11 cellular contexts compared by ENCODE assay signal in genomic region chr4:36651253-36651652, GRCh38.
A peak's percentile ranks its signal among the peaks of the same experiment; 100 is the strongest.
DNase-seq lines count a peak whose midpoint lies in the region; ATAC-seq and FAIRE-seq lines count a peak whose summit lies in the region.
"Had no signal": no experiment of that assay in that cellular context is flagged by ENCODE, and none has a peak within 500 bp of the region (broad histone marks: within the 10 kb centered on the region; RNA-seq: fewer than 3 reads in every experiment).

No MANE protein-coding gene starts in this region.

- CTCF ChIA-PET in activated CD4-positive, alpha-beta memory T cell treated with anti-CD3 and anti-CD28 coated beads for 36 hours (lab: Charles Lee): no interaction called here

- ATAC-seq in GM19467 (IDR thresholded peaks at IDR 0.05; ENCODE audit: unreplicated experiment) (peak; percentile 98), HG03039 (IDR thresholded peaks at IDR 0.05; ENCODE audit: unreplicated experiment) (peak; percentile 96)

- no peak overlapping the region for H3K27ac ChIP-seq in small intestine (ENCODE audit: low read depth in 1 of 2, low read length in 1 of 2)

- no peaks in the 10 kb centered on the region for H3K36me3 Mint-ChIP-seq in activated CD4-positive, alpha-beta memory T cell treated with anti-CD3 and anti-CD28 coated beads for 36 hours
- no peaks in the 10 kb centered on the region for H3K36me3 Mint-ChIP-seq in activated T-helper 2 cell treated with anti-CD3 and anti-CD28 coated beads, Interferon-gamma antibody, Interleukin-2, Interleukin-4, amounts not matched to agents 10 μg/mL and 5 μg/mL and 100 μg/mL, durations not matched to agents 14 hours and 24 hours and 36 hours (ENCODE audit: low read depth)

- H3K27ac Mint-ChIP-seq in activated CD4-positive, alpha-beta memory T cell treated with anti-CD3 and anti-CD28 coated beads for 36 hours: no peak overlapping the region
- no peak overlapping the region for H3K27ac Mint-ChIP-seq in activated T-helper 2 cell treated with anti-CD3 and anti-CD28 coated beads, Interferon-gamma antibody, Interleukin-2, Interleukin-4, amounts not matched to agents 10 μg/mL and 5 μg/mL and 100 μg/mL, durations not matched to agents 14 hours and 24 hours and 36 hours

- H3K36me3 ChIP-seq in small intestine (ENCODE audit: control insufficient read depth in 2 of 2, insufficient read depth in 2 of 2, low read length in 2 of 2): no peaks in the 10 kb centered on the region

- FAIRE-seq in GM18507 (lab: Jason Lieb, UNC): peak; percentile 90
- no peak for FAIRE-seq in small intestine (lab: Jason Lieb, UNC)

- WGBS in small intestine, 3 donors: 60 to 76% (median 69%) methylated on average over 3 of the region's 3 CpGs

- no peaks in the 10 kb centered on the region for H3K4me1 ChIP-seq in small intestine (ENCODE audit: control insufficient read depth in 2 of 2, insufficient read depth in 1 of 2, low read depth in 1 of 2, low read length in 1 of 2)

- H3K27me3 ChIP-seq in small intestine (ENCODE audit: control insufficient read depth in 2 of 2, insufficient read depth in 2 of 2, low read length in 2 of 2): no peaks in the 10 kb centered on the region

- intact Hi-C loops in activated CD4-positive, alpha-beta memory T cell treated with anti-CD3 and anti-CD28 coated beads for 36 hours (cut with micrococcal nuclease): no loop called here
- intact Hi-C loops in activated T-helper 2 cell treated with anti-CD3 and anti-CD28 coated beads, Interferon-gamma antibody, Interleukin-2, Interleukin-4, amounts not matched to agents 10 μg/mL and 5 μg/mL and 100 μg/mL, durations not matched to agents 14 hours and 24 hours and 36 hours (cut with micrococcal nuclease): no loop called here

- H3K9me3 Mint-ChIP-seq in activated CD4-positive, alpha-beta memory T cell treated with anti-CD3 and anti-CD28 coated beads for 36 hours: no peaks in the 10 kb centered on the region
- no peaks in the 10 kb centered on the region for H3K9me3 Mint-ChIP-seq in activated T-helper 2 cell treated with anti-CD3 and anti-CD28 coated beads, Interferon-gamma antibody, Interleukin-2, Interleukin-4, amounts not matched to agents 10 μg/mL and 5 μg/mL and 100 μg/mL, durations not matched to agents 14 hours and 24 hours and 36 hours

- no peaks in the 10 kb centered on the region for H3K27me3 Mint-ChIP-seq in activated CD4-positive, alpha-beta memory T cell treated with anti-CD3 and anti-CD28 coated beads for 36 hours
- no peaks in the 10 kb centered on the region for H3K27me3 Mint-ChIP-seq in activated T-helper 2 cell treated with anti-CD3 and anti-CD28 coated beads, Interferon-gamma antibody, Interleukin-2, Interleukin-4, amounts not matched to agents 10 μg/mL and 5 μg/mL and 100 μg/mL, durations not matched to agents 14 hours and 24 hours and 36 hours (ENCODE audit: low read depth)

- no peak overlapping the region for H3K4me3 Mint-ChIP-seq in activated CD4-positive, alpha-beta memory T cell treated with anti-CD3 and anti-CD28 coated beads for 36 hours
- H3K4me3 Mint-ChIP-seq in activated T-helper 2 cell treated with anti-CD3 and anti-CD28 coated beads, Interferon-gamma antibody, Interleukin-2, Interleukin-4, amounts not matched to agents 10 μg/mL and 5 μg/mL and 100 μg/mL, durations not matched to agents 14 hours and 24 hours and 36 hours (ENCODE audit: low read depth): no peak overlapping the region

- no peak overlapping the region for H3K4me3 ChIP-seq in small intestine (ENCODE audit: low read depth in 1 of 2, low read length in 2 of 2)
- H3K4me3 ChIP-seq: lung had no signal

- DNase-seq in GM18507 (ENCODE audit: extremely low spot score, insufficient read length, low read depth) (peak; percentile 44), small intestine (no peak), NCI-H1694 treated with DMSO at 0.1 percent for 48 hours (lab: John Stamatoyannopoulos, UW) (no peak), UCSD-AML1 (lab: John Stamatoyannopoulos, UW; ENCODE audit: unreplicated experiment) (no peak)
- peak; percentile 11 for DNase-seq in activated CD4-positive, alpha-beta memory T cell treated with anti-CD3 and anti-CD28 coated beads for 36 hours
- DNase-seq in activated T-helper 2 cell treated with anti-CD3 and anti-CD28 coated beads, Interferon-gamma antibody, Interleukin-2, Interleukin-4, amounts not matched to agents 10 μg/mL and 5 μg/mL and 100 μg/mL, durations not matched to agents 14 hours and 24 hours and 36 hours (ENCODE audit: low spot score): no peak
- DNase-seq: DMS 273 treated with DMSO at 0.1 percent for 48 hours; stimulated activated CD4-positive, alpha-beta T cell treated with anti-CD3 and anti-CD28 coated beads, Interleukin-12 subunit alpha, Interleukin-12 subunit beta, amount 100 ng/mL, for 4 hours had no signal

- no peaks in the 10 kb centered on the region for H3K9me3 ChIP-seq in small intestine (ENCODE audit: control insufficient read depth, low read depth)

- POLR2A ChIA-PET in activated CD4-positive, alpha-beta memory T cell treated with anti-CD3 and anti-CD28 coated beads for 36 hours (lab: Charles Lee): no interaction called here

- peaks cover 5% of the 10 kb centered on the region for H3K4me1 Mint-ChIP-seq in activated CD4-positive, alpha-beta memory T cell treated with anti-CD3 and anti-CD28 coated beads for 36 hours (ENCODE audit: low read depth)
- H3K4me1 Mint-ChIP-seq in activated T-helper 2 cell treated with anti-CD3 and anti-CD28 coated beads, Interferon-gamma antibody, Interleukin-2, Interleukin-4, amounts not matched to agents 10 μg/mL and 5 μg/mL and 100 μg/mL, durations not matched to agents 14 hours and 24 hours and 36 hours (ENCODE audit: low read depth): peaks cover 8% of the 10 kb centered on the region

Comparison
In these comparisons a context has a peak if more than half of its experiments do, and no peak if none do; other contexts are left out.
1. DNase-seq: peak in GM18507 (single experiment) and activated CD4-positive, alpha-beta memory T cell treated with anti-CD3 and anti-CD28 coated beads for 36 hours (single experiment); none in activated T-helper 2 cell treated with anti-CD3 and anti-CD28 coated beads, Interferon-gamma antibody, Interleukin-2, Interleukin-4, amounts not matched to agents 10 μg/mL and 5 μg/mL and 100 μg/mL, durations not matched to agents 14 hours and 24 hours and 36 hours (single experiment), small intestine (single experiment), NCI-H1694 treated with DMSO at 0.1 percent for 48 hours (single experiment) and UCSD-AML1 (single experiment).